22 cellular contexts compared by ENCODE assay signal in the genomic region with DNA sequence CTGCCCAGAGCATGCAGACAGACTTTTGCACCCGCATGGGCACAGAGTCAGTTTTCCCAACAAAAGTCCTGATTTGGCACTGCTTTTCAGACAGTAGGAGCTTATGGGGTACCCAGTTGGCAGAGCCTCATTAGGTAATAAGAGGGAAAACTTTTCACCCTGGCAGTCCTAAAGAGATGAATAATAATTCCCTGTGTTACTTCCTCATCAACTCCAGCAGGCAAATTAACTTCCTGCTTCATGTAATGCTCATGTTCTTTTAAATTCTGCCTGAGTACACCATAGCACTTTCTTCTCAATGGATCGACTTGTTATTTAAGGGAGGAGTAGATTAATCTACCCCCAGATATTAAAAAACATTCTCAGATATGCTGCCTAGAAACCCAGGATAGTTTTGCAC.
"Had no signal": no experiment of that assay in that cellular context is flagged by ENCODE, and none has a peak within 500 bp of the region (broad histone marks: within the 10 kb centered on the region; RNA-seq: fewer than 3 reads in every experiment).

No MANE protein-coding gene starts in this region.

- H3K36me3 ChIP-seq: left ventricle myocardium inferior, ovary, tibial artery had no signal

- H3K27ac ChIP-seq: hepatocyte, left ventricle myocardium inferior, ovary, psoas muscle, tibial artery had no signal

- H3K4me1 ChIP-seq: left ventricle myocardium inferior, psoas muscle, tibial artery had no signal

- H2AFZ ChIP-seq: hepatocyte had no signal

- DNase-seq: activated B cell treated with CpG ODN at 0.5 μM for 24 hours; activated CD4-positive, alpha-beta memory T cell treated with anti-CD3 and anti-CD28 coated beads for 36 hours; activated CD4-positive, alpha-beta T cell treated with anti-CD3 and anti-CD28 coated beads for 4 hours; activated effector memory CD4-positive, alpha-beta T cell treated with Interleukin-2 at 50 U/mL for 16 hours; activated naive CD4-positive, alpha-beta T cell treated with anti-CD3 and anti-CD28 coated beads for 36 hours; activated naive CD8-positive, alpha-beta T cell treated with anti-CD3 and anti-CD28 coated beads, Interleukin-2, amount 10 ng/mL, durations not matched to agents 7 days and 5 days; activated T-cell treated with anti-CD3 and anti-CD28 coated beads, Interleukin-2, amount 50 U/mL, for 48 hours; amniotic stem cell; effector CD4-positive, alpha-beta T cell; erythroblast; glutamatergic neuron; immature natural killer cell; left ventricle myocardium inferior; ovary; psoas muscle; right cardiac atrium; stimulated activated CD4-positive, alpha-beta T cell treated with anti-CD3 and anti-CD28 coated beads, Interleukin-4, amount 100 ng/mL, for 4 hours; stimulated activated naive CD8-positive, alpha-beta T cell treated with anti-CD3 and anti-CD28 coated beads, Interleukin-15, Interleukin-2, amounts not matched to agents 100 U/mL and 50 U/mL, for 24 hours; substantia nigra; T-cell; tibial artery had no signal

- H3K4me3 ChIP-seq: hepatocyte, left ventricle myocardium inferior, ovary, psoas muscle, tibial artery had no signal

- H3K79me2 ChIP-seq: hepatocyte had no signal

- H3K9me3 ChIP-seq: ovary, psoas muscle had no signal

- H3K27me3 ChIP-seq: ovary, tibial artery had no signal

- H3K4me2 ChIP-seq: hepatocyte had no signal
